38 cellular contexts compared by ENCODE assay signal in the genomic region with DNA sequence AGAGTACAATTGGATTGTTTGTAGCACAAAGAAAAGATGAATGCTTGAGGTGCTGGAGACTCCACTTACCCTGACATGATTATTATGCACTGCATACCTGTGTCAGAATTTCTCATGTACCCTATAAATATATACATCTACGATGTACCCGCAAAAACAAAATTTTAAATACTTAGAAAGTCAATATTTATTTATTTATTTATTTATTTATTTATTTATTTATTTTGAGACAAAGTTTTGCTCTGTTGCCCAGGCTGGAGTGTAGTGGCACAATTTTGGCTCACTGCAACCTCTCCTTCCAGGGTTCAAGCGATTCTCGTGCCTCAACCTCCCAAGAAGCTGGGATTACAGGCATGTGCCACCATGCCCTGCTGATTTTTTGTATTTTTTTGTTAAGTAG. TPM values are rescaled to one million over a fixed set of nuclear protein-coding genes. Genes with fewer than 3 reads are reported as not detected.
"Had no signal": no experiment of that assay in that cellular context is flagged by ENCODE, and none has a peak within 500 bp of the region (broad histone marks: within the 10 kb centered on the region; RNA-seq: fewer than 3 reads in every experiment).

No MANE protein-coding gene starts in this region.

- DNase-seq: Karpas-422, Kasumi-1, MM.1S, MV-4-11, NCI-H1048, NCI-H1092, NCI-H1092 treated with DMSO at 0.1 percent for 48 hours, NCI-H1105, NCI-H1105 treated with DMSO at 0.1 percent for 48 hours, NCI-H1417, NCI-H1417 treated with DMSO at 0.1 percent for 48 hours, NCI-H1436, NCI-H1436 treated with DMSO at 0.1 percent for 48 hours, NCI-H146, NCI-H1694, NCI-H1694 treated with DMSO at 0.1 percent for 48 hours, NCI-H187, NCI-H187 treated with DMSO at 0.1 percent for 48 hours, NCI-H1930, NCI-H2029, NCI-H2029 treated with DMSO at 0.1 percent for 48 hours, NCI-H2081, NCI-H2081 treated with DMSO at 0.1 percent for 48 hours, NCI-H2107, NCI-H2171, NCI-H2171 treated with DMSO at 0.1 percent for 48 hours, NCI-H2227 treated with DMSO at 0.1 percent for 48 hours, NCI-H226, NCI-H345, NCI-H446, NCI-H446 treated with DMSO at 0.1 percent for 48 hours, NCI-H510A, NCI-H510A treated with DMSO at 0.1 percent for 48 hours, NCI-H524, NCI-H524 treated with DMSO at 0.1 percent for 48 hours had no signal

RNA-seq across cellular contexts. Expression of a gene that starts 35.1 kb away (rescaled TPM):
- total RNA-seq: M059J, MCF 10A, NCI-H460 had no signal
